ENCODE assay signal across 29 cellular contexts in genomic region chr7:4894482-4894881, GRCh38. TPM values are rescaled to one million over a fixed set of nuclear protein-coding genes. Genes with fewer than 3 reads are reported as not detected.
"Had no signal": no experiment of that assay in that cellular context is flagged by ENCODE, and none has a peak within 500 bp of the region (broad histone marks: within the 10 kb centered on the region; RNA-seq: fewer than 3 reads in every experiment).

No MANE protein-coding gene starts in this region.

- H3K27me3 ChIP-seq: neural progenitor cell, ovary, right lobe of liver, thyroid gland, tibial nerve, upper lobe of left lung, vagina had no signal

- H3K4me2 ChIP-seq: neural progenitor cell had no signal

- H3K36me3 Mint-ChIP-seq: natural killer cell; stimulated activated effector memory CD8-positive, alpha-beta T cell treated with anti-CD3 and anti-CD28 coated beads, Interleukin-12 subunit alpha, Interleukin-12 subunit beta, amount 100 ng/mL, for 72 hours; stimulated activated naive B cell treated with anti-CD40 and anti-IgM and Interleukin-4, amounts not matched to agents 10 μg/mL and 1 μg/mL and 100 μg/mL, for 72 hours had no signal

- H3K79me2 ChIP-seq: parathyroid adenoma had no signal

- H2AFZ ChIP-seq: neural progenitor cell, parathyroid adenoma had no signal

- H3K4me1 Mint-ChIP-seq: natural killer cell; nephron; neural progenitor cell; stimulated activated effector memory CD8-positive, alpha-beta T cell treated with anti-CD3 and anti-CD28 coated beads, Interleukin-12 subunit alpha, Interleukin-12 subunit beta, amount 100 ng/mL, for 72 hours; stimulated activated naive B cell treated with anti-CD40 and anti-IgM and Interleukin-4, amounts not matched to agents 10 μg/mL and 1 μg/mL and 100 μg/mL, for 72 hours had no signal

- H3K27ac ChIP-seq: neural progenitor cell, ovary, parathyroid adenoma, psoas muscle, right lobe of liver, sigmoid colon, stomach, thoracic aorta, thyroid gland, tibial nerve, upper lobe of left lung, vagina had no signal

- H3K4me3 ChIP-seq: neural progenitor cell, ovary, psoas muscle, right lobe of liver, sigmoid colon, stomach, thoracic aorta, thyroid gland, tibial nerve, upper lobe of left lung, vagina had no signal

- H3K9me3 Mint-ChIP-seq: natural killer cell, neural progenitor cell had no signal

- FAIRE-seq: small intestine, urothelium cell line had no signal

- H3K9me3 ChIP-seq: ovary, psoas muscle, right lobe of liver, sigmoid colon, thyroid gland, vagina had no signal

- H3K9ac ChIP-seq: neural progenitor cell, parathyroid adenoma had no signal

- H3K4me1 ChIP-seq: neural progenitor cell, parathyroid adenoma, psoas muscle, right lobe of liver, sigmoid colon, stomach, thyroid gland, tibial nerve, upper lobe of left lung, vagina had no signal

- H3K4me3 Mint-ChIP-seq: natural killer cell; nephron; neural progenitor cell; stimulated activated effector memory CD8-positive, alpha-beta T cell treated with anti-CD3 and anti-CD28 coated beads, Interleukin-12 subunit alpha, Interleukin-12 subunit beta, amount 100 ng/mL, for 72 hours; stimulated activated naive B cell treated with anti-CD40 and anti-IgM and Interleukin-4, amounts not matched to agents 10 μg/mL and 1 μg/mL and 100 μg/mL, for 72 hours; stimulated activated naive CD8-positive, alpha-beta T cell treated with anti-CD3 and anti-CD28 coated beads, Interleukin-15, Interleukin-2, amounts not matched to agents 100 ng/mL and 50 ng/mL, for 24 hours had no signal

- DNase-seq: natural killer cell; occipital lobe; ovary; psoas muscle; right cardiac atrium; right lobe of liver; sigmoid colon; small intestine; stimulated activated CD4-positive, alpha-beta T cell treated with anti-CD3 and anti-CD28 coated beads, Interleukin-15, amount 100 ng/mL, for 24 hours; stimulated activated CD4-positive, alpha-beta T cell treated with anti-CD3 and anti-CD28 coated beads, Interleukin-2, amount 100 ng/mL, for 24 hours; stimulated activated CD4-positive, alpha-beta T cell treated with anti-CD3 and anti-CD28 coated beads, Interleukin-2, amount 100 ng/mL, for 48 hours; stimulated activated CD4-positive, alpha-beta T cell treated with anti-CD3 and anti-CD28 coated beads, Interleukin-4, amount 100 ng/mL, for 24 hours; stimulated activated naive B cell treated with anti-CD40 and anti-IgM and Interleukin-4, amounts not matched to agents 10 μg/mL and 1 μg/mL and 100 μg/mL, for 72 hours; stimulated activated naive CD4-positive, alpha-beta T cell treated with Interleukin-2 at 50 U/mL for 16 hours; stomach; thyroid gland; trophoblast cell; upper lobe of left lung had no signal

- H3K27ac Mint-ChIP-seq: natural killer cell; nephron; neural progenitor cell; progenitor cell of endocrine pancreas; stimulated activated effector memory CD8-positive, alpha-beta T cell treated with anti-CD3 and anti-CD28 coated beads, Interleukin-12 subunit alpha, Interleukin-12 subunit beta, amount 100 ng/mL, for 72 hours; stimulated activated naive B cell treated with anti-CD40 and anti-IgM and Interleukin-4, amounts not matched to agents 10 μg/mL and 1 μg/mL and 100 μg/mL, for 72 hours; stimulated activated naive CD8-positive, alpha-beta T cell treated with anti-CD3 and anti-CD28 coated beads, Interleukin-15, Interleukin-2, amounts not matched to agents 100 ng/mL and 50 ng/mL, for 24 hours had no signal

- ATAC-seq: natural killer cell; psoas muscle; right cardiac atrium; right lobe of liver; stimulated activated effector memory CD8-positive, alpha-beta T cell treated with anti-CD3 and anti-CD28 coated beads, Interleukin-12 subunit alpha, Interleukin-12 subunit beta, amount 100 ng/mL, for 72 hours; stimulated activated naive B cell treated with anti-CD40 and anti-IgM and Interleukin-4, amounts not matched to agents 10 μg/mL and 1 μg/mL and 100 μg/mL, for 72 hours had no signal

- H3K36me3 ChIP-seq: neural progenitor cell, ovary, right lobe of liver, sigmoid colon, stomach, thoracic aorta, thyroid gland, tibial nerve, upper lobe of left lung, vagina had no signal

RNA-seq across cellular contexts. Expression of gene RADIL, which starts 11.0 kb away (rescaled TPM):
- total RNA-seq: natural killer cell, renal cortical epithelial cell had no signal

RNA-seq across cellular contexts. Expression of gene PAPOLB, which starts 32.7 kb away (rescaled TPM):
- total RNA-seq: renal cortical epithelial cell, right lobe of liver, vagina had no signal
- polyA plus RNA-seq: ovary, stomach had no signal
